Comparison of ENCODE assay signal across 8 cellular contexts in the genomic region with DNA sequence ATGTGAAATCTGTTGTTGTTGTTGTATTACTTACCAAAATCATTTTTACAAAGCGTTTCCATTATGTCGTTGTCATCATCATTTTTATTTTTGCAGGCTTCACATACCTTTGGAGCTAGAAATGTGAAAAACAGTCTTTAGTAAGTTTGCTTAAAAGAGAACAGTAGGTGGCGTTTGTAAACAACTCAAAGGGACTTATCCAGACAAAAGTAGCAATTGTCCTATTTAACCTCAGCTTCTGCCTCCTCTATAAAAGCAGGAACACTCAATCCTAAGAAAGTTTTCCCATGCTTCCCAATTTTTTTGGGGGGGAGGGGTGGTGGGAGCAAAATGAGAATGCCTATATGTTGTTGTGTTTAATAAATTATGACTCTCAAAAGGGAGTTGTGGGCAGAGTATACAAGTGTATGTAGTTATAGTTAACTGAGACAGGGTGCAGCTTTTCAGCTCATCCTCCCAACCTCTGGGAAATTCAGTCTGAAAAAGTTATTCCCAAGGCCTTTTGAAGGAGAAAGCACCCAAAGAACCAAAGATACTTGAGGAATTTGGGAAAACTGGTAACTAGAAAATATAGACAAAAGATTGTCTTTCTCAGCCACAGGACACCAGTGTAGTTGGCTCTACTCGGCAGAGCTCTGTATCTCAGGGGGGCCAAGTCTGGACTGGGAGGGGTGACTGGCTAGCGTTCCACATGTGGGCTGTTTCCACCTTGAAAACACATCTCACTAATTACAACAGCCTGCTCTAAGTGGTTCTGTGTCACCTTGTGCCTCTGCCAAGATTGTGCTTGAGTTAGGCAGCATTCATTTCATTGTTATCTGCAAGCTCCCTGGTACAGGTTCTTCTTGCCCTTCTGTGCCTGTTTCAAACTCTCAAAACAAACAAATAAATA. TPM values are rescaled to one million over a fixed set of nuclear protein-coding genes. Genes with fewer than 3 reads are reported as not detected.
DNase-seq lines count a peak whose midpoint lies in the region; ATAC-seq and TF ChIP-seq lines count a peak whose summit lies in the region.

No MANE protein-coding gene starts in this region.

- H3K36me3 ChIP-seq in iPS DF 6.9 (ENCODE audit: control insufficient read depth, insufficient read depth, low read length) = peaks cover 15% of the 10 kb centered on the region; the same call in 1 of the 2 replicates

- H3K4me3 ChIP-seq in AG09309 (ENCODE audit: control insufficient read depth, low read depth, low read length) = no peak overlapping the region
- H3K4me3 ChIP-seq in iPS DF 6.9 (ENCODE audit: low read length) = peak overlapping the region; percentile 24; the same call in 1 of the 2 replicates

- no peaks in the 10 kb centered on the region for H3K27me3 ChIP-seq in iPS DF 6.9 (ENCODE audit: control insufficient read depth, insufficient read depth, low read length)

- ATAC-seq in HG03457 (IDR thresholded peaks at IDR 0.05; ENCODE audit: unreplicated experiment) (no peak), GM21786 (IDR thresholded peaks at IDR 0.05; ENCODE audit: unreplicated experiment) (no peak), GM19324 (IDR thresholded peaks at IDR 0.05; ENCODE audit: low FRiP score, unreplicated experiment) (no peak), HG02885 (IDR thresholded peaks at IDR 0.05; ENCODE audit: poor library complexity, unreplicated experiment) (no peak)

- H3K9me3 ChIP-seq in iPS DF 6.9 (ENCODE audit: control insufficient read depth, insufficient read depth, low read length) = no peaks in the 10 kb centered on the region

- DNase-seq in AG09309 (ENCODE audit: low read depth) = no peak
- peak; percentile 63 for DNase-seq in H4 (ENCODE audit: low spot score)
- DNase-seq in SKM-1 (lab: John Stamatoyannopoulos, UW; ENCODE audit: unreplicated experiment) = peak; percentile 43
- no peak for DNase-seq in iPS DF 6.9 (ENCODE audit: low read depth, low spot score)

- TF ChIP-seq CTCF in AG09309 (IDR thresholded peaks at IDR 0.05; ENCODE audit: control insufficient read depth, insufficient read depth, low read depth, low read length, missing control alignments) = peak; percentile 49

- WGBS in iPS DF 6.9 (ENCODE audit: insufficient coverage, insufficient read length) = no CpG with 5 or more reads among the region's 5 CpGs

- no peak overlapping the region for H3K27ac ChIP-seq in iPS DF 6.9 (ENCODE audit: low read length)

- H3K4me1 ChIP-seq in iPS DF 6.9 (ENCODE audit: control insufficient read depth, insufficient read depth, low read length) = peaks cover 2% of the 10 kb centered on the region; the same call in 1 of the 2 replicates

RNA-seq across cellular contexts. Expression of gene SFRP2, which starts 2.8 kb away (rescaled TPM):
- total RNA-seq in H4 (2014; rRNA removed; shearing (Covaris generic)) = 0.29 TPM in 1 of 2 replicates, not detected in the other

RNA-seq across cellular contexts. Expression of gene RNF175, which starts 26.3 kb away (rescaled TPM):
- total RNA-seq in H4 (2014; rRNA removed; shearing (Covaris generic)) = not detected in 2 replicates

Comparison
In these comparisons a context has a peak if more than half of its experiments do, and no peak if none do; other contexts are left out.
1. DNase-seq: peak in H4 (single experiment) and SKM-1 (single experiment); none in AG09309 (single experiment) and iPS DF 6.9 (single experiment).